In the genomic region with DNA sequence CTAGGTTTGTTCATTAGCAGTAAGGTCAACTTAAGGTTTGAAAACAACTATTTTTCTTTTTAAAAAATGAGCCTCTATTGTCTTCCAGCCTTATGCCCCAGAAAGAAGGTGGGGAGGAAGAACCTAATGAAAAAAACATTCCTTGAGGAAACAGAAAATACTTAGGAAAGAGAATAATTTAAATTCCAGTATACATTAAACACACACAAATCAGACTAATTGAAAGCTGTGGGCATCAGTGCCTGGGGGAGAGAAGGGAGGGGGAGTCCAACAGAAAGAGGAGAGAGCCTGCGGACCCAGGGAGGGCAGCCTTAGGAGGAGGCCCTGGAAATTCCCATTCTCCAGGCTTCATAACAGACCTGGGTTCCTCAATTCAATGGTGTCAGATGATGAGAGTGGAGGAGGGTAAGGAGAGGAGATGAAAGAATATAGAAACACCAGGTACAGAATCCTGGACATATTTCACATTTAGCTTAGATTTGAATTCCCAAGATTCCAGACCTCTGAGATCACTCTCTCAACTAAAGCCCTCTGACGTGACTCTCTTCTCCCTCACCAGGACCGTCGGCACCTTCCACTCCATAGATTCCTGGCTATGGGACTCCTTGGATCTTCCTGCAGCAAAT, we compare ENCODE assay signal across 18 cellular contexts.
DNase-seq lines count a peak whose midpoint lies in the region; ATAC-seq and TF ChIP-seq lines count a peak whose summit lies in the region.
"Had no signal": no experiment of that assay in that cellular context is flagged by ENCODE, and none has a peak within 500 bp of the region (broad histone marks: within the 10 kb centered on the region; RNA-seq: fewer than 3 reads in every experiment).

No MANE protein-coding gene starts in this region.

- CTCF ChIA-PET in MCF 10A (lab: Yijun Ruan, JAX) (interaction anchor here (0.6 to 0.9 kb wide), 3 partner anchors 9 to 209 kb away, joined by 4 read pairs; no protein-coding TSS in a partner anchor), GM10248 (lab: Yijun Ruan, JAX) (interaction anchor here (1.2 kb wide), 1 partner anchor 58 kb away, joined by 4 read pairs; no protein-coding TSS in a partner anchor)

- ATAC-seq in aorta (ENCODE audit: low FRiP score) (no peak), HG03432 (IDR thresholded peaks at IDR 0.05; ENCODE audit: unreplicated experiment) (no peak)
- ATAC-seq: stimulated activated naive CD8-positive, alpha-beta T cell treated with anti-CD3 and anti-CD28 coated beads, Interleukin-15, Interleukin-2, amounts not matched to agents 100 U/mL and 50 U/mL, for 24 hours had no signal

- H3K4me1 Mint-ChIP-seq in MCF 10A (ENCODE audit: insufficient read depth, unreplicated experiment) = peaks cover 18% of the 10 kb centered on the region
- H3K4me1 Mint-ChIP-seq: central memory CD8-positive, alpha-beta T cell had no signal

- H3K9me3 ChIP-seq in breast epithelium = no peaks in the 10 kb centered on the region
- no peaks in the 10 kb centered on the region for H3K9me3 ChIP-seq in ascending aorta
- H3K9me3 ChIP-seq in aorta (ENCODE audit: control insufficient read depth, low read length) = no peaks in the 10 kb centered on the region
- H3K9me3 ChIP-seq: pancreas had no signal

- intact Hi-C loops in MCF 10A (cut with micrococcal nuclease) = no loop called here
- intact Hi-C loops in breast epithelium (cut with DNase I; ENCODE audit: low total_unique reads) = no loop called here
- intact Hi-C loops in ascending aorta (cut with DNase I) = loop anchor here (2.0 kb wide), 1 partner anchor 27 kb away; no protein-coding TSS in a partner anchor
- intact Hi-C loops in aorta (cut with DNase I) = no loop called here

- H3K4me3 ChIP-seq in breast epithelium (no peak overlapping the region), ascending aorta (no peak overlapping the region), aorta (ENCODE audit: low read length in 2 of 2) (no peak overlapping the region)
- H3K4me3 ChIP-seq: pancreas had no signal

- H3K27ac ChIP-seq in breast epithelium (no peak overlapping the region), ascending aorta (peak overlapping the region; percentile 45 to 69), aorta (ENCODE audit: low read depth in 1 of 2, low read length in 2 of 2) (peak overlapping the region; percentile 11 to 80)
- H3K27ac ChIP-seq: 22Rv1, pancreas had no signal

- no peaks in the 10 kb centered on the region for H3K9me3 Mint-ChIP-seq in MCF 10A (ENCODE audit: unreplicated experiment)
- H3K9me3 Mint-ChIP-seq: central memory CD8-positive, alpha-beta T cell had no signal

- H3K27me3 ChIP-seq in breast epithelium (no peaks in the 10 kb centered on the region), ascending aorta (no peaks in the 10 kb centered on the region), aorta (ENCODE audit: control insufficient read depth in 1 of 2, insufficient read depth in 2 of 2, low read length in 1 of 2) (no peaks in the 10 kb centered on the region)
- H3K27me3 ChIP-seq: pancreas had no signal

- H3K36me3 ChIP-seq in breast epithelium = no peaks in the 10 kb centered on the region
- H3K36me3 ChIP-seq in ascending aorta = peaks cover 33 to 52% of the 10 kb centered on the region in 2 donors
- H3K36me3 ChIP-seq in aorta (ENCODE audit: control insufficient read depth in 1 of 2, insufficient read depth in 2 of 2, low read length in 1 of 2) = no peaks in the 10 kb centered on the region
- H3K36me3 ChIP-seq: pancreas had no signal

- no peaks in the 10 kb centered on the region for H3K4me1 ChIP-seq in breast epithelium
- H3K4me1 ChIP-seq in ascending aorta = peaks cover 0 to 7% of the 10 kb centered on the region in 2 donors
- H3K4me1 ChIP-seq in aorta (ENCODE audit: control insufficient read depth in 1 of 2, insufficient read depth in 2 of 2, low read length in 2 of 2) = peaks cover 3 to 4% of the 10 kb centered on the region in 2 donors
- H3K4me1 ChIP-seq: pancreas had no signal

- 34 to 37% methylated on average over 4 of the region's 4 CpGs for WGBS in aorta, 2 donors

- no peak for TF ChIP-seq POLR2A in breast epithelium (IDR thresholded peaks at IDR 0.05)

- DNase-seq in MCF 10A (ENCODE audit: unreplicated experiment) (peak; percentile 35), breast epithelium (ENCODE audit: low spot score in 2 of 2) (no peak), ascending aorta (ENCODE audit: low spot score in 2 of 2) (no peak), iris pigment epithelial cell (ENCODE audit: low read depth) (peak; percentile 62), aorta (no peak), GM10248 (ENCODE audit: extremely low spot score) (no peak), cerebellar nuclear complex (lab: John Stamatoyannopoulos, UW) (no peak)
- DNase-seq: activated CD4-positive, CD25-positive, alpha-beta regulatory T cell; activated T-cell treated with anti-CD3 and anti-CD28 coated beads, Interleukin-2, amount 50 U/mL, for 48 hours; DMS 273 treated with DMSO at 0.1 percent for 48 hours; left colon; NCI-H526; pancreas; stimulated activated CD4-positive, alpha-beta T cell treated with anti-CD3 and anti-CD28 coated beads, Interleukin-2, amount 100 ng/mL, for 24 hours; stimulated activated naive CD8-positive, alpha-beta T cell treated with anti-CD3 and anti-CD28 coated beads, Interleukin-15, Interleukin-2, amounts not matched to agents 100 U/mL and 50 U/mL, for 24 hours had no signal

- no peaks in the 10 kb centered on the region for H3K36me3 Mint-ChIP-seq in MCF 10A (ENCODE audit: insufficient read depth, unreplicated experiment)

- no TSS peak for BruUV-seq in MCF 10A (replicated peaks; lab: Mats Ljungman, UMichigan)

- POLR2A ChIA-PET in MCF 10A (lab: Yijun Ruan, JAX) = no interaction called here
- POLR2A ChIA-PET in GM10248 (lab: Yijun Ruan, JAX) = no interaction called here

- H3K27me3 Mint-ChIP-seq in MCF 10A (ENCODE audit: insufficient read depth, unreplicated experiment) = no peaks in the 10 kb centered on the region

- peak overlapping the region; percentile 63 for H3K27ac Mint-ChIP-seq in MCF 10A (ENCODE audit: low read depth, unreplicated experiment)

- TF ChIP-seq CTCF in MCF 10A (IDR thresholded peaks at IDR 0.05; ENCODE audit: unreplicated experiment) (no peak), breast epithelium (IDR thresholded peaks at IDR 0.05) (no peak), ascending aorta (IDR thresholded peaks at IDR 0.05) (no peak), GM10248 (IDR thresholded peaks at IDR 0.05; ENCODE audit: control extremely low read depth, extremely low read depth, low read depth, missing control alignments) (no peak)

- H3K4me3 Mint-ChIP-seq in MCF 10A (ENCODE audit: unreplicated experiment) = no peak overlapping the region
- H3K4me3 Mint-ChIP-seq: central memory CD8-positive, alpha-beta T cell had no signal

Comparison
In these comparisons a context has a peak if more than half of its experiments do, and no peak if none do; other contexts are left out.
1. DNase-seq: peak in MCF 10A (single experiment) and iris pigment epithelial cell (single experiment); none in breast epithelium (0 of 2), ascending aorta (0 of 2), aorta (0 of 2), GM10248 (single experiment) and cerebellar nuclear complex (0 of 2).
2. H3K27ac ChIP-seq: peak in ascending aorta (2 of 2) and aorta (2 of 2); none in breast epithelium (0 of 2).